ENCODE assay signal across 8 cellular contexts in the genomic region with DNA sequence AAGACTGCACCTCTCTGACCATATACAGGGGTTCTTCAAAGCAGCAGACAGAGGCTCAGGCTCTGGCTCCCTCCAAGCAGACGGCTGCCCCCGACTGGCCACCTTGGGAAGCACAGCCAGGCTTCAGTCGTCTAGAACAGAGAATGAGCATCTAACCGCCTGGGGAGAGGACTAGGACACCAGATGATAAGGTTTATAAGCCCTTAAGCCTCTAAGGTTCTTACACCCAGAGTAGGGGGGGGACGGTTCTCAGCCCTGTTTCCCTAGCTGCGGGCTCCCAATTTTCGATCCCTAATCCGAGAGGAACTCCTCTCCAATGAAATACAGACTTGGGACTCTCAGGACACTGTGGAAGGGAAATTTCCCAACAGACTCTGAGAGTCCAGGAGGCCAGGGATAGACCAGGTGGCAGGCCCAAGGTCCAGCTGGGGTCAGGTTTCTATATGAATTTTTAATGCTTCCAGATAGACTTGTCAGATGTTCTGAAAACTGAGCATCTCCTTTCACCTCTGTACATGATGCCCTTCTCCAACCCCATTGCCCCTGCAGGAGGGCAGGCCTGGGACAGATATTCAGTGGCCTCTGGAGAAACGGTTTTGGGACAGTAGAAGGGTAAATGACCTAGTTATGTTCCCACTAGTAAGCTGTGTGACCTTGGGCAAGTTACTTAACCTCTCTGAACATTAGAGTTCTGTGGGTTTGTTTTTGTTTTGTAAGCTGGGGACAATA. TPM values are rescaled to one million over a fixed set of nuclear protein-coding genes. Genes with fewer than 3 reads are reported as not detected.
DNase-seq lines count a peak whose midpoint lies in the region; ATAC-seq and TF ChIP-seq lines count a peak whose summit lies in the region.

No MANE protein-coding gene starts in this region.

- no peak overlapping the region for H2BK120ac ChIP-seq in mesenchymal stem cell (ENCODE audit: low read depth, low read length)

- H3K27me3 Mint-ChIP-seq in chondrocyte (ENCODE audit: low read depth): peaks cover 64% of the 10 kb centered on the region

- H3K4me2 ChIP-seq in mesenchymal stem cell (ENCODE audit: low read length, poor library complexity, severe bottlenecking): no peak overlapping the region

- H3K9me3 Mint-ChIP-seq in chondrocyte (ENCODE audit: low read depth): no peaks in the 10 kb centered on the region

- H3K27ac Mint-ChIP-seq in chondrocyte (ENCODE audit: unreplicated experiment): no peak overlapping the region

- ATAC-seq in GM18519 (IDR thresholded peaks at IDR 0.05; ENCODE audit: low FRiP score, unreplicated experiment): no peak

- H3K27me3 ChIP-seq in mesenchymal stem cell (ENCODE audit: control insufficient read depth in 1 of 2, insufficient read depth in 1 of 2, low read length in 2 of 2): peaks cover 40 to 88% of the 10 kb centered on the region in 2 experiments

- no peak overlapping the region for H2AK5ac ChIP-seq in mesenchymal stem cell (ENCODE audit: low read length, severe bottlenecking)

- no peaks in the 10 kb centered on the region for H3K9me3 ChIP-seq in mesenchymal stem cell (ENCODE audit: control insufficient read depth, low read length)

- H2BK5ac ChIP-seq in mesenchymal stem cell (ENCODE audit: low read depth, low read length, poor library complexity, severe bottlenecking): no peak overlapping the region

- no peak overlapping the region for H3K18ac ChIP-seq in mesenchymal stem cell (ENCODE audit: low read depth in 1 of 2, low read length in 2 of 2)

- H3K4me3 Mint-ChIP-seq in chondrocyte (ENCODE audit: unreplicated experiment): no peak overlapping the region

- no peaks in the 10 kb centered on the region for H3K79me1 ChIP-seq in mesenchymal stem cell (replicated peaks; ENCODE audit: low read length, poor library complexity, severe bottlenecking)

- peaks cover 6 to 9% of the 10 kb centered on the region in 2 experiments for H3K36me3 ChIP-seq in mesenchymal stem cell (ENCODE audit: control insufficient read depth in 1 of 2, insufficient read depth in 2 of 2, low read depth in 1 of 2, low read length in 2 of 2)

- H2BK12ac ChIP-seq in mesenchymal stem cell (ENCODE audit: low read length in 2 of 2): no peak overlapping the region

- no peak overlapping the region for H3K23ac ChIP-seq in mesenchymal stem cell (ENCODE audit: low read length in 2 of 2)

- POLR2A ChIA-PET in HEK293T (lab: Yijun Ruan, JAX): interaction anchor here (1.1 kb wide), 1 partner anchor 21 kb away, joined by 5 read pairs; a partner anchor contains a TSS

- H2AFZ ChIP-seq in mesenchymal stem cell (ENCODE audit: low read depth, low read length): no peak overlapping the region

- DNase-seq in DMS53 (lab: John Stamatoyannopoulos, UW) (peak; percentile 70), HEK293T (ENCODE audit: extremely low spot score) (peak; percentile 78), NCI-H2227 (lab: John Stamatoyannopoulos, UW; ENCODE audit: unreplicated experiment) (peak; percentile 71), chondrocyte (ENCODE audit: low spot score) (no peak), mesenchymal stem cell (peak; percentile 53)
- peak; percentile 23 to 62 (median 32) for DNase-seq in activated CD4-positive, CD25-positive, alpha-beta regulatory T cell (lab: John Stamatoyannopoulos, UW)
- DNase-seq in stimulated activated naive CD4-positive, alpha-beta T cell treated with Interleukin-2 at 50 U/mL for 16 hours (lab: John Stamatoyannopoulos, UW): peak; percentile 57

- no peak overlapping the region for H3K27ac ChIP-seq in mesenchymal stem cell (ENCODE audit: low read length, poor library complexity, severe bottlenecking)

- CTCF ChIA-PET in HEK293T (lab: Yijun Ruan, JAX): interaction anchor here (0.7 to 1.3 kb wide), 4 partner anchors 11 to 24 kb away, joined by 3 to 4 read pairs (median 4); a partner anchor contains a TSS

- H3K4me3 ChIP-seq in mesenchymal stem cell (ENCODE audit: insufficient read depth in 1 of 2, low read depth in 1 of 2, low read length in 2 of 2): no peak overlapping the region

- no peak overlapping the region for H3K9ac ChIP-seq in mesenchymal stem cell (ENCODE audit: low read length)

- H3K4ac ChIP-seq in mesenchymal stem cell (ENCODE audit: low read depth in 1 of 2, low read length in 2 of 2): no peak overlapping the region

- H4K8ac ChIP-seq in mesenchymal stem cell (ENCODE audit: low read length): no peak overlapping the region

- no peak overlapping the region for H4K91ac ChIP-seq in mesenchymal stem cell (ENCODE audit: low read length)

- peak; percentile 80 for TF ChIP-seq CTCF in chondrocyte (IDR thresholded peaks at IDR 0.05)

- no peak overlapping the region for H2BK15ac ChIP-seq in mesenchymal stem cell (ENCODE audit: low read depth, poor library complexity, severe bottlenecking)

- H3K4me1 ChIP-seq in mesenchymal stem cell (ENCODE audit: control insufficient read depth, insufficient read depth, low read depth, low read length): peaks cover 22% of the 10 kb centered on the region

- WGBS in mesenchymal stem cell: 24% methylated on average over 9 of the region's 9 CpGs

- H3K36me3 Mint-ChIP-seq in chondrocyte (ENCODE audit: low read depth): no peaks in the 10 kb centered on the region

- peaks cover 19% of the 10 kb centered on the region for H3K4me1 Mint-ChIP-seq in chondrocyte (ENCODE audit: low read depth)

- no peak overlapping the region for H3K14ac ChIP-seq in mesenchymal stem cell (ENCODE audit: low read length in 2 of 2)

TF ChIP-seq in HEK293T, 16 proteins besides CTCF, POLR2A, EP300 and RAD21:
- no peak for TF ChIP-seq FOXK2 (IDR thresholded peaks at IDR 0.05)
- no peak for TF ChIP-seq ZNF384 (IDR thresholded peaks at IDR 0.05)
- no peak for TF ChIP-seq ARNT (IDR thresholded peaks at IDR 0.05)
- no peak for TF ChIP-seq NFRKB (IDR thresholded peaks at IDR 0.05)
TF ChIP-seq in HEK293T: peak in this region for 0.

RNA-seq across cellular contexts. Expression of a gene that starts 20.2 kb away (rescaled TPM):
- total RNA-seq in chondrocyte: 0.31 to 0.57 TPM in 2 of 3 replicates, not detected in the other
- polyA plus RNA-seq in mesenchymal stem cell (2013, experiment 1 of 2): 0.28 TPM
- 0.22 TPM for polyA plus RNA-seq in mesenchymal stem cell (2013, experiment 2 of 2)

RNA-seq across cellular contexts. Expression of a gene that starts 34.9 kb away (rescaled TPM):
- 5.2 to 5.6 TPM (median 5.3 TPM) in 3 replicates for total RNA-seq in chondrocyte
- polyA plus RNA-seq in mesenchymal stem cell (2013, experiment 1 of 2): 3.9 TPM
- 3.8 TPM for polyA plus RNA-seq in mesenchymal stem cell (2013, experiment 2 of 2)

RNA-seq across cellular contexts. Expression of a gene that starts 50.0 kb away (rescaled TPM):
- 37.5 to 61.6 TPM (median 43.2 TPM) in 3 replicates for total RNA-seq in chondrocyte
- polyA plus RNA-seq in mesenchymal stem cell (2013, experiment 1 of 2): 52.8 TPM
- 54.7 TPM for polyA plus RNA-seq in mesenchymal stem cell (2013, experiment 2 of 2)

RNA-seq across cellular contexts. Expression of a gene that starts 53.7 kb away (rescaled TPM):
- 10.8 to 12.6 TPM (median 12.4 TPM) in 3 replicates for total RNA-seq in chondrocyte
- polyA plus RNA-seq in mesenchymal stem cell (2013, experiment 1 of 2): 3.9 TPM
- 3.8 TPM for polyA plus RNA-seq in mesenchymal stem cell (2013, experiment 2 of 2)

RNA-seq across cellular contexts. Expression of a gene that starts 56.8 kb away (rescaled TPM):
- total RNA-seq in chondrocyte: not detected in 3 replicates
- not detected for polyA plus RNA-seq in mesenchymal stem cell (2013, experiment 1 of 2)
- not detected for polyA plus RNA-seq in mesenchymal stem cell (2013, experiment 2 of 2)
